ENCODE assay signal across 8 cellular contexts in the genomic region with DNA sequence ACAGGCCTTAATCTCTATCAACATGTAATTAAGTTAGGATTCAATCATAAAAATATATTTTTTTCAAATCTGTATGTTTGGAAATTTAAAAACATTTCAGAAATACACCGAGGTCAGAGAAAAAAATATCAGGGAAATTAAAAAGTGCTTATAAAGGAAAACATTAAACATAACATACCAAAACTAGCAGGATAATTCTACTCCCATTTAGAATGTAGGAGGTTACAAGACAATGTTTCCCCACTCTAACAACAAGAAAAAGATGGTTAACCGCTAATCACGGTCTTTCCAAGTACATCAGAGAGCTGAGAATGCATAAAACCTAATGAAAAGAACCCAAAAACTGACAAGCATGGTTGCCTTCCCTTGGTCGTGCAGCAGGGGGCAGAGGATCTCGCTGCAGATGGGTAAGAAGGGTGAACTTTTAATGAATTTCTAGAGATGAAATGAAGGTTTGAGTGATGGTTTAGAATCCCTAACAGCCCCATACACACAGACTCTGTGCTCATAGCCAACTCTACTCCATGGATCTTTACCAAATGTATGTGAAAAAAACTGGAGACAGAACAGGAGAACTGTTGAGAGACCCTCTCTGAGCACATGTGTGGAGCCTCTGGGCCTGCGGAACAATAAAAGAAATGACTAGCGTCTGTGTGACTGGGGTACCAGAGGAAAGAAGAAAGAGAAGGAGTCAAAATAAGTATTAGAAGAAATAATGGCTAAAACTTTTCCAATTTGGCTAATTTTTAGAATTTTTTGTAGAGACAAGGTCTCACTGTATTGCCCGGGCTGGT. TPM values are rescaled to one million over a fixed set of nuclear protein-coding genes. Genes with fewer than 3 reads are reported as not detected.
DNase-seq lines count a peak whose midpoint lies in the region; ATAC-seq and TF ChIP-seq lines count a peak whose summit lies in the region.

No MANE protein-coding gene starts in this region.

- H2BK12ac ChIP-seq in H9 (ENCODE audit: insufficient read length, low read depth, low read length): no peak overlapping the region

- peak; percentile 83 for TF ChIP-seq CTCF in H9 (conservative IDR thresholded peaks at IDR 0.05)

- no peaks in the 10 kb centered on the region for H3K4me1 ChIP-seq in H9 (ENCODE audit: insufficient read depth, low read length)

- no peaks in the 10 kb centered on the region for H3K23me2 ChIP-seq in H9 (ENCODE audit: insufficient read length, low read depth, low read length, poor library complexity, severe bottlenecking)

- no peak overlapping the region for H3K27ac Mint-ChIP-seq in H9

- no peak overlapping the region for H3K56ac ChIP-seq in H9 (ENCODE audit: insufficient read length, low read depth, low read length)

- H2AK5ac ChIP-seq in H9 (ENCODE audit: insufficient read length, low read length): no peak overlapping the region

- peak; percentile 59 to 63 for DNase-seq in AML-193 (lab: John Stamatoyannopoulos, UW)
- peak; percentile 57 for DNase-seq in H9
- DNase-seq in SKM-1 treated with dmso at 0.1 percent for 144 hours (lab: John Stamatoyannopoulos, UW; ENCODE audit: unreplicated experiment): peak; percentile 52
- DNase-seq in amniotic stem cell (lab: John Stamatoyannopoulos, UW): peak; percentile 11
- peak; percentile 10 for DNase-seq in kidney glomerular epithelial cell (lab: John Stamatoyannopoulos, UW)
- peak in 5 of 6 experiments; percentile 28 to 57 (median 37) for DNase-seq in stimulated activated naive CD4-positive, alpha-beta T cell (lab: John Stamatoyannopoulos, UW)

- no peaks in the 10 kb centered on the region for H3K9me3 ChIP-seq in H9 (ENCODE audit: control insufficient read depth, low read depth, low read length)

- no peaks in the 10 kb centered on the region for H3K27me3 ChIP-seq in H9 (ENCODE audit: insufficient read depth, low read length)

- no peaks in the 10 kb centered on the region for H3K36me3 Mint-ChIP-seq in H9 (ENCODE audit: insufficient read depth in 1 of 3, low read depth in 3 of 3)

- H3K14ac ChIP-seq in H9 (ENCODE audit: insufficient read depth, low read length): no peak overlapping the region

- no peak overlapping the region for H4K8ac ChIP-seq in H9 (replicated peaks; ENCODE audit: insufficient read length, low read depth, low read length)

- ATAC-seq in GM21360 (IDR thresholded peaks at IDR 0.05; ENCODE audit: unreplicated experiment) (no peak), HG02642 (IDR thresholded peaks at IDR 0.05; ENCODE audit: poor library complexity, unreplicated experiment) (no peak)

- H4K20me1 ChIP-seq in H9 (ENCODE audit: control insufficient read depth, insufficient read depth, insufficient read length): no peaks in the 10 kb centered on the region

- H2BK5ac ChIP-seq in H9 (ENCODE audit: insufficient read length, low read length): no peak overlapping the region

- H3K79me1 ChIP-seq in H9 (ENCODE audit: insufficient read depth, low read depth, low read length, poor library complexity, severe bottlenecking): no peaks in the 10 kb centered on the region

- H4K91ac ChIP-seq in H9 (ENCODE audit: insufficient read length, low read depth, low read length): no peak overlapping the region

- no peak overlapping the region for H3K18ac ChIP-seq in H9 (ENCODE audit: insufficient read length, low read depth, low read length)

- no CpG with 5 or more reads among the region's 8 CpGs for WGBS in H9 (ENCODE audit: extremely low coverage, insufficient read length, low lambda C conversion rate)

- no peak overlapping the region for H3K23ac ChIP-seq in H9 (ENCODE audit: insufficient read length, low read depth, low read length)

- H4K5ac ChIP-seq in H9 (ENCODE audit: insufficient read length, low read depth, low read length): no peak overlapping the region

- no peak overlapping the region for H2BK20ac ChIP-seq in H9 (ENCODE audit: low read depth, low read length, poor library complexity, severe bottlenecking)

- H3T11ph ChIP-seq in H9 (ENCODE audit: low read length): no peak overlapping the region

- no peak overlapping the region for H3K4me2 ChIP-seq in H9 (ENCODE audit: insufficient read depth, insufficient read length, low read length)

- no peaks in the 10 kb centered on the region for H3K79me2 ChIP-seq in H9 (ENCODE audit: insufficient read depth, low read length)

- no peak overlapping the region for H3K4me3 Mint-ChIP-seq in H9

- H2BK120ac ChIP-seq in H9 (ENCODE audit: low read depth, low read length, poor library complexity, severe bottlenecking): no peak overlapping the region

- no peak overlapping the region for H3K9ac ChIP-seq in H9 (ENCODE audit: extremely low read depth, insufficient read length, low read length)

- no peaks in the 10 kb centered on the region; a peak in 1 of 5 replicates for H3K9me3 Mint-ChIP-seq in H9

- peaks cover 0 to 14% of the 10 kb centered on the region in 2 experiments; a peak in 2 of 4 replicates for H3K4me1 Mint-ChIP-seq in H9

- H3K4ac ChIP-seq in H9 (ENCODE audit: low read depth, low read length): no peak overlapping the region

- no peaks in the 10 kb centered on the region; the same call in 1 of the 2 replicates for H3K27me3 Mint-ChIP-seq in H9 (ENCODE audit: low read depth)

- no peak overlapping the region for H3K27ac ChIP-seq in H9 (ENCODE audit: insufficient read length, low read depth, low read length)

- no peak overlapping the region for H2AFZ ChIP-seq in H9 (ENCODE audit: low read length)

- H2BK15ac ChIP-seq in H9 (ENCODE audit: low read depth, low read length): no peak overlapping the region

RNA-seq across cellular contexts. Expression of gene LSM14A, which starts 51.3 kb away (rescaled TPM):
- total RNA-seq in H9 (2021): 196 and 199 TPM in 2 replicates

Comparison
In these comparisons a context has a peak if more than half of its experiments do, and no peak if none do; other contexts are left out.
1. DNase-seq: peak in every context shown above with its lines; median percentile 61 in AML-193; 57 in H9; 52 in SKM-1 treated with dmso at 0.1 percent for 144 hours; 37 in stimulated activated naive CD4-positive, alpha-beta T cell; 11 in amniotic stem cell; 10 in kidney glomerular epithelial cell.